In genomic region chr16:88376835-88377726, GRCh38 we compare ENCODE assay signal across 17 cellular contexts. TPM values are rescaled to one million over a fixed set of nuclear protein-coding genes. Genes with fewer than 3 reads are reported as not detected.
DNase-seq lines count a peak whose midpoint lies in the region; ATAC-seq and TF ChIP-seq lines count a peak whose summit lies in the region.
"Had no signal": no experiment of that assay in that cellular context is flagged by ENCODE, and none has a peak within 500 bp of the region (broad histone marks: within the 10 kb centered on the region; RNA-seq: fewer than 3 reads in every experiment).

No MANE protein-coding gene starts in this region.

- intact Hi-C loops in natural killer cell (cut with micrococcal nuclease): no loop called here
- intact Hi-C loops in right lobe of liver (cut with DNase I): no loop called here
- intact Hi-C loops in aorta (cut with DNase I): loop anchor here in 1 of 2 donors (5.0 kb wide), 1 partner anchor 180 kb away; no protein-coding TSS in a partner anchor
- intact Hi-C loops in activated CD8-positive, alpha-beta T cell treated with anti-CD3 and anti-CD28 coated beads for 36 hours (cut with micrococcal nuclease): no loop called here

- CTCF ChIA-PET in activated CD8-positive, alpha-beta T cell treated with anti-CD3 and anti-CD28 coated beads for 36 hours (lab: Charles Lee): no interaction called here

- H3K9ac ChIP-seq in endodermal cell (ENCODE audit: extremely low read depth, low read length, poor library complexity, severe bottlenecking): no peak overlapping the region

- peaks cover 3 to 7% of the 10 kb centered on the region in 2 donors for H3K27me3 Mint-ChIP-seq in natural killer cell treated with Interleukin-12 subunit alpha and Interleukin-12 subunit beta and Interleukin-15 and Interleukin-18, amount 100 ng/mL, for 72 hours
- H3K27me3 Mint-ChIP-seq in natural killer cell (ENCODE audit: low read depth in 2 of 2) (peaks cover under 1 to 4% of the 10 kb centered on the region in 2 donors), endodermal cell (ENCODE audit: insufficient read depth) (no peaks in the 10 kb centered on the region)
- H3K27me3 Mint-ChIP-seq in activated CD8-positive, alpha-beta T cell treated with anti-CD3 and anti-CD28 coated beads for 36 hours: peaks cover 1% of the 10 kb centered on the region

- POLR2A ChIA-PET in activated CD8-positive, alpha-beta T cell treated with anti-CD3 and anti-CD28 coated beads for 36 hours (lab: Charles Lee): no interaction called here

- H3K36me3 Mint-ChIP-seq in natural killer cell treated with Interleukin-12 subunit alpha and Interleukin-12 subunit beta and Interleukin-15 and Interleukin-18, amount 100 ng/mL, for 72 hours: no peaks in the 10 kb centered on the region
- H3K36me3 Mint-ChIP-seq in natural killer cell: no peaks in the 10 kb centered on the region
- no peaks in the 10 kb centered on the region for H3K36me3 Mint-ChIP-seq in endodermal cell (ENCODE audit: low read depth)
- no peaks in the 10 kb centered on the region for H3K36me3 Mint-ChIP-seq in activated CD8-positive, alpha-beta T cell treated with anti-CD3 and anti-CD28 coated beads for 36 hours (ENCODE audit: low read depth)
- H3K36me3 Mint-ChIP-seq: memory B cell had no signal

- WGBS in endodermal cell (ENCODE audit: insufficient coverage in 1 of 2, insufficient read length in 1 of 2), 2 experiments: 92 to 95% methylated on average over 24 to 30 of the region's 30 CpGs
- 81% methylated on average over 6 of the region's 30 CpGs for WGBS in right lobe of liver (ENCODE audit: insufficient coverage, low coverage, low lambda C conversion rate, missing lambda C conversion rate)
- 72 to 74% methylated on average over 26 to 30 of the region's 30 CpGs for WGBS in aorta, 2 donors

- ATAC-seq in natural killer cell treated with Interleukin-12 subunit alpha and Interleukin-12 subunit beta and Interleukin-15 and Interleukin-18, amount 100 ng/mL, for 72 hours: peak in 1 of 2 donors; percentile 3
- ATAC-seq in natural killer cell (no peak), right lobe of liver (peak in 1 of 4 donors; percentile 6), aorta (ENCODE audit: low FRiP score) (no peak)
- no peak for ATAC-seq in activated CD8-positive, alpha-beta T cell treated with anti-CD3 and anti-CD28 coated beads for 36 hours

- H3K4me3 ChIP-seq in endodermal cell (ENCODE audit: low read length): no peak overlapping the region
- H3K4me3 ChIP-seq in right lobe of liver: no peak overlapping the region
- no peak overlapping the region for H3K4me3 ChIP-seq in aorta (ENCODE audit: low read length in 2 of 2)
- H3K4me3 ChIP-seq: A549, heart right ventricle had no signal

- H3K27me3 ChIP-seq in endodermal cell (ENCODE audit: control insufficient read depth, insufficient read depth, low read length, poor library complexity, severe bottlenecking) (peaks cover 13% of the 10 kb centered on the region), right lobe of liver (no peaks in the 10 kb centered on the region), aorta (ENCODE audit: control insufficient read depth in 1 of 2, insufficient read depth in 2 of 2, low read length in 1 of 2) (no peaks in the 10 kb centered on the region)

- no peak for TF ChIP-seq POLR2A in right lobe of liver (IDR thresholded peaks at IDR 0.05)

- H3K9me3 Mint-ChIP-seq in natural killer cell treated with Interleukin-12 subunit alpha and Interleukin-12 subunit beta and Interleukin-15 and Interleukin-18, amount 100 ng/mL, for 72 hours: no peaks in the 10 kb centered on the region
- H3K9me3 Mint-ChIP-seq in natural killer cell (no peaks in the 10 kb centered on the region), endodermal cell (no peaks in the 10 kb centered on the region)
- no peaks in the 10 kb centered on the region for H3K9me3 Mint-ChIP-seq in activated CD8-positive, alpha-beta T cell treated with anti-CD3 and anti-CD28 coated beads for 36 hours
- H3K9me3 Mint-ChIP-seq: memory B cell had no signal

- H3K36me3 ChIP-seq in endodermal cell (ENCODE audit: control insufficient read depth, insufficient read depth, low read length): no peaks in the 10 kb centered on the region
- H3K36me3 ChIP-seq in right lobe of liver: no peaks in the 10 kb centered on the region
- no peaks in the 10 kb centered on the region for H3K36me3 ChIP-seq in aorta (ENCODE audit: control insufficient read depth in 1 of 2, insufficient read depth in 2 of 2, low read length in 1 of 2)
- H3K36me3 ChIP-seq: heart right ventricle, neutrophil had no signal

- H3K4me3 Mint-ChIP-seq in natural killer cell treated with Interleukin-12 subunit alpha and Interleukin-12 subunit beta and Interleukin-15 and Interleukin-18, amount 100 ng/mL, for 72 hours: no peak overlapping the region
- H3K4me3 Mint-ChIP-seq in natural killer cell: no peak overlapping the region
- H3K4me3 Mint-ChIP-seq in endodermal cell: no peak overlapping the region
- H3K4me3 Mint-ChIP-seq in activated CD8-positive, alpha-beta T cell treated with anti-CD3 and anti-CD28 coated beads for 36 hours: no peak overlapping the region
- H3K4me3 Mint-ChIP-seq: memory B cell had no signal

- peak; percentile 44 for DNase-seq in natural killer cell treated with Interleukin-12 subunit alpha and Interleukin-12 subunit beta and Interleukin-15 and Interleukin-18, amount 100 ng/mL, for 72 hours (ENCODE audit: low spot score)
- DNase-seq in natural killer cell: no peak
- DNase-seq in endodermal cell: no peak
- DNase-seq in right lobe of liver: peak in 2 of 3 donors; percentile 14 to 44
- peak; percentile 35 to 76 for DNase-seq in aorta
- DNase-seq in NCI-H1092 treated with DMSO at 0.1 percent for 48 hours (lab: John Stamatoyannopoulos, UW): no peak
- DNase-seq in activated CD8-positive, alpha-beta T cell treated with anti-CD3 and anti-CD28 coated beads for 36 hours: no peak
- DNase-seq in activated naive CD4-positive, alpha-beta T cell (lab: John Stamatoyannopoulos, UW): no peak
- DNase-seq: activated CD8-positive, alpha-beta memory T cell treated with anti-CD3 and anti-CD28 coated beads for 24 hours; activated effector memory CD4-positive, alpha-beta T cell treated with anti-CD3 and anti-CD28 coated beads, Interleukin-2, amount 50 U/mL, for 16 hours; DMS 273 treated with DMSO at 0.1 percent for 48 hours; heart right ventricle; small intestine had no signal

- no peak overlapping the region for H3K27ac Mint-ChIP-seq in natural killer cell treated with Interleukin-12 subunit alpha and Interleukin-12 subunit beta and Interleukin-15 and Interleukin-18, amount 100 ng/mL, for 72 hours
- H3K27ac Mint-ChIP-seq in natural killer cell (no peak overlapping the region), endodermal cell (no peak overlapping the region)
- no peak overlapping the region for H3K27ac Mint-ChIP-seq in activated CD8-positive, alpha-beta T cell treated with anti-CD3 and anti-CD28 coated beads for 36 hours
- H3K27ac Mint-ChIP-seq: memory B cell had no signal

- TF ChIP-seq CTCF in natural killer cell (IDR thresholded peaks at IDR 0.05) (no peak), endodermal cell (conservative IDR thresholded peaks at IDR 0.05) (no peak), right lobe of liver (IDR thresholded peaks at IDR 0.05) (no peak)
- no peak for TF ChIP-seq CTCF in activated CD8-positive, alpha-beta T cell treated with anti-CD3 and anti-CD28 coated beads for 36 hours (IDR thresholded peaks at IDR 0.05)

- H3K27ac ChIP-seq in endodermal cell (ENCODE audit: low read depth, low read length): peak overlapping the region; percentile 81
- H3K27ac ChIP-seq in right lobe of liver: no peak overlapping the region
- H3K27ac ChIP-seq in aorta (ENCODE audit: low read depth in 1 of 2, low read length in 2 of 2): no peak overlapping the region
- H3K27ac ChIP-seq: neutrophil had no signal

- H3K4me1 ChIP-seq in endodermal cell (ENCODE audit: control insufficient read depth, insufficient read depth, low read length): no peaks in the 10 kb centered on the region
- no peaks in the 10 kb centered on the region for H3K4me1 ChIP-seq in right lobe of liver
- no peaks in the 10 kb centered on the region for H3K4me1 ChIP-seq in aorta (ENCODE audit: control insufficient read depth in 1 of 2, insufficient read depth in 2 of 2, low read length in 2 of 2)
- H3K4me1 ChIP-seq: heart right ventricle had no signal

- H3K4me1 Mint-ChIP-seq in natural killer cell treated with Interleukin-12 subunit alpha and Interleukin-12 subunit beta and Interleukin-15 and Interleukin-18, amount 100 ng/mL, for 72 hours (ENCODE audit: low read depth in 2 of 2): peaks cover 0 to 4% of the 10 kb centered on the region in 2 donors
- H3K4me1 Mint-ChIP-seq in natural killer cell (no peaks in the 10 kb centered on the region), endodermal cell (no peaks in the 10 kb centered on the region)
- no peaks in the 10 kb centered on the region for H3K4me1 Mint-ChIP-seq in activated CD8-positive, alpha-beta T cell treated with anti-CD3 and anti-CD28 coated beads for 36 hours (ENCODE audit: low read depth)
- H3K4me1 Mint-ChIP-seq: memory B cell had no signal

- H3K9me3 ChIP-seq in endodermal cell (ENCODE audit: control insufficient read depth, low read length) (peaks cover 2% of the 10 kb centered on the region), right lobe of liver (no peaks in the 10 kb centered on the region), aorta (ENCODE audit: control insufficient read depth, low read length) (no peaks in the 10 kb centered on the region)
- H3K9me3 ChIP-seq: heart right ventricle, neutrophil had no signal

RNA-seq across cellular contexts. Expression of gene ZNF469, which starts 5.7 kb away (rescaled TPM):
- total RNA-seq in natural killer cell treated with Interleukin-12 subunit alpha and Interleukin-12 subunit beta and Interleukin-15 and Interleukin-18, amount 100 ng/mL, for 72 hours: 1 to 10 TPM; 3.0 to 6.1 TPM
- total RNA-seq in natural killer cell: 1 to 10 TPM; 4.5 to 5.8 (median 4.9) TPM
- 1 to 10 TPM in 1 of 2 donors, under 1 TPM in 1; 0.68 to 4.7 TPM for total RNA-seq in endodermal cell
- polyA plus RNA-seq in endodermal cell (2013, experiment 1 of 2): 0.53 TPM
- 0.46 TPM for polyA plus RNA-seq in endodermal cell (2013, experiment 2 of 2)
- 1 to 10 TPM in 2 of 6 experiments, under 1 TPM in 4; 0.22 to 1.3 (median 0.37) TPM for total RNA-seq in right lobe of liver
- 1 to 10 TPM; 1.9 to 5.2 TPM for total RNA-seq in aorta
- polyA plus RNA-seq in aorta: under 1 TPM; 0.38 to 0.54 TPM
- total RNA-seq in activated CD8-positive, alpha-beta T cell treated with anti-CD3 and anti-CD28 coated beads for 36 hours: under 1 TPM; 0.45 to 0.56 TPM
- total RNA-seq: MCF 10A had no signal

Comparison
In these comparisons a context has a peak if more than half of its experiments do, and no peak if none do; other contexts are left out.
1. DNase-seq: peak in natural killer cell treated with Interleukin-12 subunit alpha and Interleukin-12 subunit beta and Interleukin-15 and Interleukin-18, amount 100 ng/mL, for 72 hours (single experiment), right lobe of liver (2 of 3) and aorta (2 of 2); none in natural killer cell (single experiment), endodermal cell (single experiment), NCI-H1092 treated with DMSO at 0.1 percent for 48 hours (single experiment), activated CD8-positive, alpha-beta T cell treated with anti-CD3 and anti-CD28 coated beads for 36 hours (single experiment) and activated naive CD4-positive, alpha-beta T cell (0 of 4).